Comparison of ENCODE assay signal across 27 cellular contexts in the genomic region with DNA sequence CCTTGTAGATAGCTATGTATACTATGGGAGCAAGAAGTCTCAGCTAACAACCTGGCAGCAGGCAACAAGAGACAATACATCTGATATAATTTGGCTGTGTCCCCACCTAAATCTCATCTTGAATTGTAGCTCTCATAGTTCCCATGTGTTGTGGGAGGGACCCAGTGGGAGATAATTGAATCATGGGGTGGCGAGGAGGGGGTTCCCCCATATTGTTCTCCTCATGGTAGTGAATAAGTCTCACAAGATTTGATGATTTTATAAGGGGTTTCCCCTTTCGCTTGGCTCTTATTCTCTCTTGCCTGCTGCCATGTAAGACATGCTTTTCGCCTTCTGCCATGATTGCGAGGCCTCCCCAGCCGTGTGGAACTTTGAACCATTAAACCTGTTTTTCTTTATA. TPM values are rescaled to one million over a fixed set of nuclear protein-coding genes. Genes with fewer than 3 reads are reported as not detected.
"Had no signal": no experiment of that assay in that cellular context is flagged by ENCODE, and none has a peak within 500 bp of the region (broad histone marks: within the 10 kb centered on the region; RNA-seq: fewer than 3 reads in every experiment).

No MANE protein-coding gene starts in this region.

- H3K4me2 ChIP-seq: KMS-11, SK-N-SH had no signal

- H3K27ac Mint-ChIP-seq: activated naive CD4-positive, alpha-beta T cell treated with anti-CD3 and anti-CD28 coated beads, Interleukin-2, amount 50 U/mL, for 72 hours; activated naive CD8-positive, alpha-beta T cell treated with anti-CD3 and anti-CD28 coated beads, Interleukin-2, amount 50 U/mL, for 24 hours had no signal

- H3K27me3 Mint-ChIP-seq: activated naive CD8-positive, alpha-beta T cell treated with anti-CD3 and anti-CD28 coated beads, Interleukin-2, amount 50 U/mL, for 24 hours had no signal

- H3K4me3 Mint-ChIP-seq: activated naive CD8-positive, alpha-beta T cell treated with anti-CD3 and anti-CD28 coated beads, Interleukin-2, amount 50 U/mL, for 24 hours had no signal

- H3K27me3 ChIP-seq: ascending aorta, body of pancreas, Peyer's patch, SJCRH30 had no signal

- H3K9me3 ChIP-seq: ascending aorta, body of pancreas, Peyer's patch, SJCRH30, SK-N-SH had no signal

- H3K4me3 ChIP-seq: ascending aorta, body of pancreas, Peyer's patch, SJCRH30 had no signal

- DNase-seq: activated CD4-positive, alpha-beta T cell treated with anti-CD3 and anti-CD28 coated beads, Interleukin-2, amount 50 U/mL, for 4 hours; activated CD4-positive, CD25-positive, alpha-beta regulatory T cell; activated CD8-positive, alpha-beta memory T cell treated with anti-CD3 and anti-CD28 coated beads, Interleukin-2, amount 50 U/mL, for 48 hours; activated gamma-delta T cell; activated naive CD8-positive, alpha-beta T cell treated with anti-CD3 and anti-CD28 coated beads, Interleukin-2, amount 50 U/mL, for 24 hours; activated T-cell treated with anti-CD3 and anti-CD28 coated beads, Interleukin-2, amount 50 U/mL, for 1 hour; amniotic stem cell; body of pancreas; central memory CD4-positive, alpha-beta T cell; MM.1S; NCI-H1105; NCI-H1436; NCI-H1694 treated with DMSO at 0.1 percent for 48 hours; NCI-H2029 treated with DMSO at 0.1 percent for 48 hours; NCI-H446; NCI-H524; Peyer's patch; Right ventricle myocardium superior; SJCRH30; SK-N-SH; T-helper 1 cell had no signal

- H3K9ac ChIP-seq: KMS-11, SK-N-SH had no signal

- H3K4me1 ChIP-seq: Peyer's patch, SJCRH30 had no signal

- H3K27ac ChIP-seq: ascending aorta, body of pancreas, KMS-11, Peyer's patch, RWPE1, SJCRH30, VCaP had no signal

- H3K9me3 Mint-ChIP-seq: activated naive CD4-positive, alpha-beta T cell treated with anti-CD3 and anti-CD28 coated beads, Interleukin-2, amount 50 U/mL, for 72 hours; activated naive CD8-positive, alpha-beta T cell treated with anti-CD3 and anti-CD28 coated beads, Interleukin-2, amount 50 U/mL, for 24 hours had no signal

- H3K36me3 ChIP-seq: ascending aorta, Peyer's patch, SJCRH30 had no signal

RNA-seq across cellular contexts. Expression of gene DCDC1, which starts 6.3 kb away (rescaled TPM):
- total RNA-seq: ascending aorta, bronchial epithelial cell had no signal
